Comparison of ENCODE assay signal across 8 cellular contexts in genomic region chr2:32357545-32358482, GRCh38. TPM values are rescaled to one million over a fixed set of nuclear protein-coding genes. Genes with fewer than 3 reads are reported as not detected.
DNase-seq lines count a peak whose midpoint lies in the region; ATAC-seq, FAIRE-seq and TF ChIP-seq lines count a peak whose summit lies in the region.

No MANE protein-coding gene starts in this region.

- no peaks in the 10 kb centered on the region for H3K27me3 Mint-ChIP-seq in astrocyte (ENCODE audit: low read depth, unreplicated experiment)

- peak overlapping the region; percentile 90 for H3K4me2 ChIP-seq in astrocyte (ENCODE audit: low read length)
- H3K4me2 ChIP-seq in skeletal muscle satellite cell (ENCODE audit: low read length) = peak overlapping the region; percentile 92

- H3K4me3 Mint-ChIP-seq in astrocyte (ENCODE audit: unreplicated experiment) = peak overlapping the region; percentile 92

- peaks cover 45% of the 10 kb centered on the region for H4K20me1 ChIP-seq in astrocyte (ENCODE audit: insufficient read depth, low read length)

- H3K4me1 Mint-ChIP-seq in astrocyte (ENCODE audit: low read depth, unreplicated experiment) = peaks cover 22% of the 10 kb centered on the region

- no peak for FAIRE-seq in astrocyte (lab: Jason Lieb, UNC)

- H3K36me3 ChIP-seq in SJSA1 = peaks cover 32% of the 10 kb centered on the region
- no peaks in the 10 kb centered on the region for H3K36me3 ChIP-seq in astrocyte (ENCODE audit: insufficient read depth, low read length)
- H3K36me3 ChIP-seq in skeletal muscle satellite cell (ENCODE audit: insufficient read depth, low read length) = peaks cover 8% of the 10 kb centered on the region

- H3K4me3 ChIP-seq in SJSA1 (peak overlapping the region; percentile 95), astrocyte (ENCODE audit: insufficient read depth, low read depth, low read length) (peak overlapping the region; percentile 91), skeletal muscle satellite cell (ENCODE audit: low read length) (peak overlapping the region; percentile 97)

- H3K27ac ChIP-seq in SJSA1 = peak overlapping the region; percentile 81
- H3K27ac ChIP-seq in astrocyte (ENCODE audit: low read depth, low read length) = peak overlapping the region; percentile 90

- no peak for TF ChIP-seq CTCF in astrocyte (IDR thresholded peaks at IDR 0.05; ENCODE audit: insufficient read depth, low read depth, low read length)

- DNase-seq in NCI-H1417 (lab: John Stamatoyannopoulos, UW) (peak in 2 of 3 experiments; percentile 37 to 78), NCI-H1417 treated with DMSO at 0.1 percent for 48 hours (lab: John Stamatoyannopoulos, UW) (no peak), SJSA1 (ENCODE audit: low read depth in 1 of 2, low spot score in 2 of 2) (peak; percentile 40 to 50), astrocyte (ENCODE audit: low read depth) (peak; percentile 34), hypothalamus (lab: John Stamatoyannopoulos, UW) (peak in 33 of 51 donors; percentile 11 to 59 (median 31)), inferior parietal cortex (ENCODE audit: extremely low spot score) (no peak)

- no peaks in the 10 kb centered on the region for H3K9me3 Mint-ChIP-seq in astrocyte (ENCODE audit: unreplicated experiment)

- peak overlapping the region; percentile 72 for H2AFZ ChIP-seq in astrocyte (ENCODE audit: low read depth, low read length)

- peaks cover 58% of the 10 kb centered on the region for H3K79me2 ChIP-seq in astrocyte (ENCODE audit: insufficient read depth, low read length)

- H3K36me3 Mint-ChIP-seq in astrocyte (ENCODE audit: low read depth, unreplicated experiment) = peaks cover 2% of the 10 kb centered on the region

- H3K9me3 ChIP-seq in SJSA1 (replicated peaks) (0 out of 2 replicates have a peak, but pooled peaks cover 2% of the 10 kb centered on the region), astrocyte (ENCODE audit: insufficient read depth, low read depth, low read length) (no peaks in the 10 kb centered on the region), skeletal muscle satellite cell (replicated peaks; ENCODE audit: low read length) (no peaks in the 10 kb centered on the region)

- peaks cover 10% of the 10 kb centered on the region for H3K4me1 ChIP-seq in SJSA1 (replicated peaks)
- peaks cover 7% of the 10 kb centered on the region for H3K4me1 ChIP-seq in astrocyte (ENCODE audit: insufficient read depth, low read length)
- peaks cover 23% of the 10 kb centered on the region for H3K4me1 ChIP-seq in skeletal muscle satellite cell (ENCODE audit: control insufficient read depth, insufficient read depth, low read length)

- peak overlapping the region; percentile 85 for H3K27ac Mint-ChIP-seq in astrocyte (ENCODE audit: unreplicated experiment)

- H3K9ac ChIP-seq in astrocyte (ENCODE audit: low read length) = peak overlapping the region; percentile 98
- peak overlapping the region; percentile 98 for H3K9ac ChIP-seq in skeletal muscle satellite cell (ENCODE audit: low read depth, low read length)

- ATAC-seq in HG02884 (IDR thresholded peaks at IDR 0.05; ENCODE audit: unreplicated experiment) = peak; percentile 2

- H3K27me3 ChIP-seq in SJSA1 (replicated peaks) = no peaks in the 10 kb centered on the region
- H3K27me3 ChIP-seq in astrocyte (ENCODE audit: insufficient read depth, low read length) = no peaks in the 10 kb centered on the region
- no peaks in the 10 kb centered on the region for H3K27me3 ChIP-seq in skeletal muscle satellite cell (ENCODE audit: control insufficient read depth, insufficient read depth, low read length)

RNA-seq across cellular contexts. Expression of gene BIRC6, which starts 1.0 kb away (rescaled TPM):
- 42.3 and 68.4 TPM in 2 replicates for total RNA-seq in SJSA1 (2014; rRNA removed; shearing (Covaris generic))
- 81.0 and 86.1 TPM in 2 replicates for total RNA-seq in astrocyte
- total RNA-seq in skeletal muscle satellite cell (2012; rRNA removed) = 90.0 and 106 TPM in 2 replicates

Comparison
In these comparisons a context has a peak if more than half of its experiments do, and no peak if none do; other contexts are left out.
1. DNase-seq: peak in NCI-H1417 (2 of 3), SJSA1 (2 of 2), astrocyte (single experiment) and hypothalamus (33 of 51); none in NCI-H1417 treated with DMSO at 0.1 percent for 48 hours (single experiment) and inferior parietal cortex (single experiment).
2. Peak in every context shown above with its lines, with median percentiles within 50 percentile points of each other: H3K4me3 ChIP-seq.